8 cellular contexts compared by ENCODE assay signal in the genomic region with DNA sequence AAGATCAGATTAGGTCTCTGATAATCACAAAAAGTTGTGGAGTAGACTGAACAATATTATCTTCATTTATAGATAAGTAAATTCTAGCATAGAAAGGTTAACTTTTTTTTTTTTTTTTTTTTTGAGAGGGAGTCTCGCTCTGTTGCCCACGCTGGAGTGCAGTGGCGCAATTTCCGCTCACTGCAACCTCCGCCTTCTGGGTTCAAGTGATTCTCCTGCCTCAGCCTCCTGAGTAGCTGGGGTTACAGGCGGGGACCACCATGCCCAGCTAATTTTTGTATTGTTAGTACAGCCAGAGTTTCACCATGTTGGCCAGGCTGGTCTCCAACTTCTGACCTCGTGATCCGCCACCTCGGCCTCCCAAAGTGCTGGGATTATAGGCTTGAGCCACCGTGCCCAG. TPM values are rescaled to one million over a fixed set of nuclear protein-coding genes. Genes with fewer than 3 reads are reported as not detected.
A peak's percentile ranks its signal among the peaks of the same experiment; 100 is the strongest.
DNase-seq lines count a peak whose midpoint lies in the region; ATAC-seq and TF ChIP-seq lines count a peak whose summit lies in the region.
"Not testable (repeated sequence)": the region's sequence is repeated elsewhere in the genome, so short reads cannot be mapped to it uniquely, and the experiment has no call there.

No MANE protein-coding gene starts in this region.

- H3K27ac Mint-ChIP-seq in Calu3 (ENCODE audit: unreplicated experiment), result peak overlapping the region; percentile 83
- H3K27ac Mint-ChIP-seq in activated naive CD4-positive, alpha-beta T cell treated with anti-CD3 and anti-CD28 coated beads, Interleukin-2, amount 10 ng/mL, durations not matched to agents 7 days and 5 days, result not testable (repeated sequence)

- POLR2A ChIA-PET in A673 (lab: Charles Lee; ENCODE audit: low non-redundant PET); PC-9 (lab: Charles Lee; ENCODE audit: unreplicated experiment): not testable (repeated sequence)

- H3K36me3 ChIP-seq in A673 (ENCODE audit: insufficient read depth, low read length, poor library complexity, severe bottlenecking), result peaks cover 29% of the 10 kb centered on the region
- H3K36me3 ChIP-seq in PC-9 (ENCODE audit: low read depth); neutrophil; upper lobe of right lung: not testable (repeated sequence)

- H3K27ac ChIP-seq in A673 (ENCODE audit: low read depth, low read length, poor library complexity, severe bottlenecking), result peak overlapping the region; percentile 96
- H3K27ac ChIP-seq in PC-9, result not testable (repeated sequence)
- peak overlapping the region; percentile 89 for H3K27ac ChIP-seq in neutrophil
- H3K27ac ChIP-seq in upper lobe of right lung, result peak overlapping the region; percentile 34

- H3K4me2 ChIP-seq in PC-9, result peak overlapping the region; percentile 99

- in situ Hi-C loops in KBM-7 (cut with MboI; ENCODE audit: low pct_unique_long_range_greater_than_20kb, low sequenced_read_pairs), result not testable (repeated sequence)

- not testable (repeated sequence) for H3K4me3 ChIP-seq in A673 (ENCODE audit: low read depth, low read length, poor library complexity, severe bottlenecking); PC-9; upper lobe of right lung
- H3K4me3 ChIP-seq in neutrophil (ENCODE audit: low read depth in 1 of 2, low read length in 1 of 2), result peak overlapping the region; percentile 83 to 85

- not testable (repeated sequence) for DNase-seq in A673 (ENCODE audit: low spot score); Calu3; PC-9; activated naive CD4-positive, alpha-beta T cell treated with anti-CD3 and anti-CD28 coated beads, Interleukin-2, amount 10 ng/mL, durations not matched to agents 7 days and 5 days
- DNase-seq in KBM-7 (peak; percentile 8), Right ventricle myocardium inferior (ENCODE audit: missing footprints) (peak; percentile 65), upper lobe of right lung (peak; percentile 66)

- H3K27me3 Mint-ChIP-seq in Calu3 (ENCODE audit: unreplicated experiment); activated naive CD4-positive, alpha-beta T cell treated with anti-CD3 and anti-CD28 coated beads, Interleukin-2, amount 10 ng/mL, durations not matched to agents 7 days and 5 days: not testable (repeated sequence)

- not testable (repeated sequence) for H3K9me2 ChIP-seq in PC-9 (ENCODE audit: insufficient read depth)

- H3K27me3 ChIP-seq in A673 (replicated peaks; ENCODE audit: insufficient read depth, low read depth, low read length, poor library complexity); PC-9 (ENCODE audit: insufficient read depth, low read depth); neutrophil; upper lobe of right lung: not testable (repeated sequence)

- not testable (repeated sequence) for BruUV-seq in A673 (replicated peaks; lab: Mats Ljungman, UMichigan); Calu3 (replicated peaks; lab: Mats Ljungman, UMichigan); PC-9 (replicated peaks; lab: Mats Ljungman, UMichigan)

- CTCF ChIA-PET in A673 (lab: Charles Lee); Calu3 (lab: Charles Lee); PC-9 (lab: Charles Lee); activated naive CD4-positive, alpha-beta T cell treated with anti-CD3 and anti-CD28 coated beads, Interleukin-2, amount 10 ng/mL, durations not matched to agents 7 days and 5 days (lab: Charles Lee): not testable (repeated sequence)

- H2AFZ ChIP-seq in PC-9, result not testable (repeated sequence)

- peaks cover 55% of the 10 kb centered on the region for H3K79me2 ChIP-seq in PC-9 (ENCODE audit: low read depth)

- H3K4me1 Mint-ChIP-seq in Calu3 (ENCODE audit: low read depth, unreplicated experiment), result peaks cover 29% of the 10 kb centered on the region
- H3K4me1 Mint-ChIP-seq in activated naive CD4-positive, alpha-beta T cell treated with anti-CD3 and anti-CD28 coated beads, Interleukin-2, amount 10 ng/mL, durations not matched to agents 7 days and 5 days, result peaks cover 35% of the 10 kb centered on the region

- peak overlapping the region; percentile 94 for H3K4me3 Mint-ChIP-seq in Calu3 (ENCODE audit: low read depth, unreplicated experiment)
- H3K4me3 Mint-ChIP-seq in activated naive CD4-positive, alpha-beta T cell treated with anti-CD3 and anti-CD28 coated beads, Interleukin-2, amount 10 ng/mL, durations not matched to agents 7 days and 5 days, result peak overlapping the region; percentile 77

- not testable (repeated sequence) for ATAC-seq in Right ventricle myocardium inferior, upper lobe of right lung

- peaks cover 17% of the 10 kb centered on the region for H3K9me3 ChIP-seq in A673 (ENCODE audit: low read depth, low read length, poor library complexity, severe bottlenecking)
- not testable (repeated sequence) for H3K9me3 ChIP-seq in PC-9 (ENCODE audit: insufficient read depth, low read depth); neutrophil; upper lobe of right lung

- H3K9me3 Mint-ChIP-seq in Calu3 (ENCODE audit: low read depth, unreplicated experiment), result not testable (repeated sequence)
- H3K9me3 Mint-ChIP-seq in activated naive CD4-positive, alpha-beta T cell treated with anti-CD3 and anti-CD28 coated beads, Interleukin-2, amount 10 ng/mL, durations not matched to agents 7 days and 5 days, result peaks cover 23% of the 10 kb centered on the region

- H3K4me1 ChIP-seq in A673 (ENCODE audit: insufficient read depth, low read length, poor library complexity, severe bottlenecking), result not testable (repeated sequence)
- H3K4me1 ChIP-seq in PC-9 (replicated peaks; ENCODE audit: insufficient read depth) (peaks cover 25% of the 10 kb centered on the region), neutrophil (ENCODE audit: control insufficient read depth in 1 of 2, insufficient read depth in 1 of 2, low read depth in 1 of 2, low read length in 1 of 2) (peaks cover 60 to 65% of the 10 kb centered on the region in 2 experiments), upper lobe of right lung (peaks cover 25% of the 10 kb centered on the region)

- peaks cover 31% of the 10 kb centered on the region for H3K36me3 Mint-ChIP-seq in Calu3 (ENCODE audit: insufficient read depth, unreplicated experiment)
- H3K36me3 Mint-ChIP-seq in activated naive CD4-positive, alpha-beta T cell treated with anti-CD3 and anti-CD28 coated beads, Interleukin-2, amount 10 ng/mL, durations not matched to agents 7 days and 5 days, result peaks cover 59% of the 10 kb centered on the region

- peaks cover 23% of the 10 kb centered on the region for H3F3A ChIP-seq in PC-9 (ENCODE audit: insufficient read depth, low read depth)

- not testable (repeated sequence) for TF ChIP-seq CTCF in A673 (conservative IDR thresholded peaks at IDR 0.05; ENCODE audit: low read depth, low read length); Calu3 (IDR thresholded peaks at IDR 0.05; ENCODE audit: unreplicated experiment); PC-9 (conservative IDR thresholded peaks at IDR 0.05); neutrophil (IDR thresholded peaks at IDR 0.05); upper lobe of right lung (IDR thresholded peaks at IDR 0.05)

- not testable (repeated sequence) for H4K20me1 ChIP-seq in PC-9 (ENCODE audit: insufficient read depth)

- intact Hi-C loops in A673 (cut with micrococcal nuclease; ENCODE audit: unreplicated experiment); Calu3 (cut with micrococcal nuclease; ENCODE audit: unreplicated experiment); upper lobe of right lung (cut with DNase I): not testable (repeated sequence)
- intact Hi-C loops in PC-9 (cut with micrococcal nuclease; ENCODE audit: unreplicated experiment) (loop anchor here (10.0 kb wide), 1 partner anchor 649 kb away; no protein-coding TSS in a partner anchor), Right ventricle myocardium inferior (cut with DNase I) (loop anchor here (10.0 kb wide), 1 partner anchor 719 kb away; a partner anchor contains a TSS)

RNA-seq across cellular contexts. Expression of a gene that starts 2.8 kb away (rescaled TPM):
- 29.6 and 30.7 TPM in 2 replicates for total RNA-seq in A673 (2021)
- total RNA-seq in Calu3 (2022), result 17.3 and 19.1 TPM in 2 replicates
- total RNA-seq in PC-9 (2021), result 33.5 and 47.7 TPM in 2 replicates
- 23.5 TPM for total RNA-seq in Right ventricle myocardium inferior
- 32.2 TPM for total RNA-seq in upper lobe of right lung

RNA-seq across cellular contexts. Expression of a gene that starts 3.0 kb away (rescaled TPM):
- 80.0 and 81.6 TPM in 2 replicates for total RNA-seq in A673 (2021)
- total RNA-seq in Calu3 (2022), result 22.0 and 28.4 TPM in 2 replicates
- total RNA-seq in PC-9 (2021), result 47.9 and 52.7 TPM in 2 replicates
- 1.4 TPM for total RNA-seq in Right ventricle myocardium inferior
- 6.6 TPM for total RNA-seq in upper lobe of right lung
